26 cellular contexts compared by ENCODE assay signal in genomic region chrX:30153175-30153880, GRCh38.
"Had no signal": no experiment of that assay in that cellular context is flagged by ENCODE, and none has a peak within 500 bp of the region (broad histone marks: within the 10 kb centered on the region; RNA-seq: fewer than 3 reads in every experiment).

No MANE protein-coding gene starts in this region.

- H3K27ac ChIP-seq: body of pancreas, colonic mucosa, gastrocnemius medialis, hepatocyte, ovary, right lobe of liver, upper lobe of left lung, vagina had no signal

- H3K36me3 ChIP-seq: colonic mucosa, gastrocnemius medialis, ovary, right lobe of liver, upper lobe of left lung, vagina had no signal

- H2AFZ ChIP-seq: hepatocyte had no signal

- DNase-seq: activated CD4-positive, alpha-beta T cell treated with anti-CD3 and anti-CD28 coated beads for 36 hours; activated CD4-positive, CD25-positive, alpha-beta regulatory T cell; activated naive CD4-positive, alpha-beta T cell; activated T-cell treated with anti-CD3 and anti-CD28 coated beads for 4 hours; activated T-cell treated with anti-CD3 and anti-CD28 coated beads, Interleukin-2, amount 50 U/mL, for 72 hours; body of pancreas; cerebellar nuclear complex; colonic mucosa; effector memory CD4-positive, alpha-beta T cell; gastrocnemius medialis; glutamatergic neuron; islet precursor cell; left ventricle myocardium superior; naive B cell; nephron progenitor cell; ovary; right lobe of liver; stimulated activated CD4-positive, alpha-beta T cell treated with anti-CD3 and anti-CD28 coated beads, Interleukin-12 subunit alpha, Interleukin-12 subunit beta, amount 100 ng/mL, for 4 hours; stimulated activated CD4-positive, alpha-beta T cell treated with anti-CD3 and anti-CD28 coated beads, Interleukin-4, amount 100 ng/mL, for 24 hours; stimulated activated naive CD8-positive, alpha-beta T cell treated with anti-CD3 and anti-CD28 coated beads, Interleukin-15, amount 100 ng/mL, for 72 hours; substantia nigra; upper lobe of left lung had no signal

- H3K79me2 ChIP-seq: hepatocyte had no signal

- H3K4me2 ChIP-seq: hepatocyte had no signal

- H3K4me3 ChIP-seq: body of pancreas, colonic mucosa, gastrocnemius medialis, hepatocyte, ovary, right lobe of liver, upper lobe of left lung, vagina had no signal

- ATAC-seq: activated CD4-positive, alpha-beta T cell treated with anti-CD3 and anti-CD28 coated beads for 36 hours; activated naive CD4-positive, alpha-beta T cell treated with anti-CD3 and anti-CD28 coated beads, Interleukin-2, amount 50 U/mL, for 72 hours; activated T-cell treated with anti-CD3 and anti-CD28 coated beads, Interleukin-2, amount 50 U/mL, for 72 hours; body of pancreas; gastrocnemius medialis; left ventricle myocardium superior; right lobe of liver; stimulated activated effector memory CD8-positive, alpha-beta T cell treated with anti-CD3 and anti-CD28 coated beads, Interleukin-12 subunit alpha, Interleukin-12 subunit beta, amount 100 ng/mL, for 72 hours; stimulated activated naive CD8-positive, alpha-beta T cell treated with anti-CD3 and anti-CD28 coated beads, Interleukin-15, amount 100 ng/mL, for 72 hours had no signal

- H3K27me3 ChIP-seq: body of pancreas, colonic mucosa, gastrocnemius medialis, hepatocyte, ovary, right lobe of liver, upper lobe of left lung, vagina had no signal

- H3K9me3 ChIP-seq: body of pancreas, colonic mucosa, gastrocnemius medialis, ovary, right lobe of liver, upper lobe of left lung, vagina had no signal

- H3K4me1 ChIP-seq: body of pancreas, colonic mucosa, gastrocnemius medialis, right lobe of liver, upper lobe of left lung, vagina had no signal
